ENCODE assay signal across 22 cellular contexts in genomic region chr6:21163838-21164180, GRCh38.
"Had no signal": no experiment of that assay in that cellular context is flagged by ENCODE, and none has a peak within 500 bp of the region (broad histone marks: within the 10 kb centered on the region; RNA-seq: fewer than 3 reads in every experiment).

No MANE protein-coding gene starts in this region.

- H3K4me3 ChIP-seq: esophagus squamous epithelium, heart right ventricle, left lung, mucosa of descending colon, neural progenitor cell, prostate gland, right atrium auricular region, testis, tibial artery had no signal

- H3K36me3 Mint-ChIP-seq: mesothelial cell of epicardium, type B pancreatic cell had no signal

- H3K36me3 ChIP-seq: esophagus squamous epithelium, heart right ventricle, left lung, neural progenitor cell, prostate gland, right atrium auricular region, tibial artery had no signal

- H3K4me1 ChIP-seq: esophagus squamous epithelium, left lung, neural progenitor cell, prostate gland, tibial artery had no signal

- ATAC-seq: effector memory CD8-positive, alpha-beta T cell; heart right ventricle; left cardiac atrium; left lung; mucosa of descending colon; natural killer cell treated with Interleukin-12 subunit alpha and Interleukin-12 subunit beta and Interleukin-15 and Interleukin-18, amount 100 ng/mL, for 72 hours; sciatic nerve; stimulated activated memory B cell treated with anti-CD40 and anti-IgM and Interleukin-4, amounts not matched to agents 10 μg/mL and 1 μg/mL and 100 μg/mL, for 72 hours; stimulated activated naive CD8-positive, alpha-beta T cell treated with anti-CD3 and anti-CD28 coated beads, Interleukin-15, Interleukin-2, amounts not matched to agents 100 U/mL and 50 U/mL, for 24 hours had no signal

- H3K27ac ChIP-seq: esophagus squamous epithelium, heart right ventricle, left lung, neural progenitor cell, prostate gland, right atrium auricular region, testis, tibial artery had no signal

- H3K9ac ChIP-seq: neural progenitor cell had no signal

- H2AFZ ChIP-seq: neural progenitor cell had no signal

- H3K27me3 Mint-ChIP-seq: effector memory CD8-positive, alpha-beta T cell; naive B cell; natural killer cell treated with Interleukin-12 subunit alpha and Interleukin-12 subunit beta and Interleukin-15 and Interleukin-18, amount 100 ng/mL, for 72 hours; stimulated activated memory B cell treated with anti-CD40 and anti-IgM and Interleukin-4, amounts not matched to agents 10 μg/mL and 1 μg/mL and 100 μg/mL, for 72 hours; type B pancreatic cell had no signal

- H3K4me3 Mint-ChIP-seq: effector memory CD8-positive, alpha-beta T cell; mesothelial cell of epicardium; natural killer cell treated with Interleukin-12 subunit alpha and Interleukin-12 subunit beta and Interleukin-15 and Interleukin-18, amount 100 ng/mL, for 72 hours; neural progenitor cell; stimulated activated memory B cell treated with anti-CD40 and anti-IgM and Interleukin-4, amounts not matched to agents 10 μg/mL and 1 μg/mL and 100 μg/mL, for 72 hours; type B pancreatic cell had no signal

- H3K27ac Mint-ChIP-seq: effector memory CD8-positive, alpha-beta T cell; mesothelial cell of epicardium; neural progenitor cell; stimulated activated memory B cell treated with anti-CD40 and anti-IgM and Interleukin-4, amounts not matched to agents 10 μg/mL and 1 μg/mL and 100 μg/mL, for 72 hours; type B pancreatic cell had no signal

- H3K9me3 Mint-ChIP-seq: effector memory CD8-positive, alpha-beta T cell; natural killer cell treated with Interleukin-12 subunit alpha and Interleukin-12 subunit beta and Interleukin-15 and Interleukin-18, amount 100 ng/mL, for 72 hours; neural progenitor cell; stimulated activated memory B cell treated with anti-CD40 and anti-IgM and Interleukin-4, amounts not matched to agents 10 μg/mL and 1 μg/mL and 100 μg/mL, for 72 hours; type B pancreatic cell had no signal

- H3K4me2 ChIP-seq: neural progenitor cell had no signal

- H3K9me3 ChIP-seq: esophagus squamous epithelium, heart right ventricle, left lung, mucosa of descending colon, prostate gland, right atrium auricular region, testis, tibial artery had no signal

- H3K27me3 ChIP-seq: esophagus squamous epithelium, heart right ventricle, left lung, neural progenitor cell, right atrium auricular region, testis, tibial artery had no signal

- DNase-seq: effector memory CD8-positive, alpha-beta T cell; esophagus squamous epithelium; glutamatergic neuron; heart right ventricle; hippocampal formation; left cardiac atrium; left lung; mucosa of descending colon; naive B cell; stimulated activated CD4-positive, alpha-beta T cell treated with anti-CD3 and anti-CD28 coated beads, Interleukin-4, amount 100 ng/mL, for 4 hours; stimulated activated naive CD8-positive, alpha-beta T cell treated with anti-CD3 and anti-CD28 coated beads, Interleukin-15, Interleukin-2, amounts not matched to agents 100 U/mL and 50 U/mL, for 24 hours; substantia nigra; testis; tibial artery had no signal
